15 cellular contexts compared by ENCODE assay signal in the genomic region with DNA sequence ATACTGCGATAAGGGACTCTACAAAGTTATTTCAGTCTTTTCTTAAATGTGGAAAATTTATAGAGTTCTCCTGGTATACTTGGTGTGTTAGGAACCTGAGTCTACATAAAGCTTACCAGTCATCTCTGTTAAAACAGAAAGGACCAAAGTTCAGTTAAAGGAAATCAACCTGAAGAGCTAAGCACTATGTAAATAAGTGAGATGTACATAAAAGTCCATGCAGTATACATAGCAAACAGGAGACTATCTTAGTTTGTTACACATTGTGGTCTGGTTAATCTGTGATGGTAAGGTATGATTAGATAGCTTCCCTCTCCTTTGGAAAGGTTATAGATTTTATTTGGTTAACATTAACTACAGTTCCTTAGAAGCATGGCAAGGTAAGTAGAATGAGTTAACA.
"Had no signal": no experiment of that assay in that cellular context is flagged by ENCODE, and none has a peak within 500 bp of the region (broad histone marks: within the 10 kb centered on the region; RNA-seq: fewer than 3 reads in every experiment).

No MANE protein-coding gene starts in this region.

- H3K27ac ChIP-seq: suprapubic skin had no signal

- H3K4me3 Mint-ChIP-seq: activated naive CD4-positive, alpha-beta T cell treated with anti-CD3 and anti-CD28 coated beads, Interleukin-2, amount 50 U/mL, for 24 hours; effector memory CD8-positive, alpha-beta T cell; natural killer cell treated with Interleukin-12 subunit alpha and Interleukin-12 subunit beta and Interleukin-15 and Interleukin-18, amount 100 ng/mL, for 72 hours; stimulated activated naive CD8-positive, alpha-beta T cell treated with anti-CD3 and anti-CD28 coated beads, Interleukin-15, Interleukin-2, amounts not matched to agents 100 ng/mL and 50 ng/mL, for 24 hours had no signal

- ATAC-seq: effector memory CD8-positive, alpha-beta T cell; left cardiac atrium; natural killer cell treated with Interleukin-12 subunit alpha and Interleukin-12 subunit beta and Interleukin-15 and Interleukin-18, amount 100 ng/mL, for 72 hours had no signal

- DNase-seq: activated CD4-positive, CD25-positive, alpha-beta regulatory T cell treated with anti-CD3 and anti-CD28 coated beads, Interleukin-2, amount 50 U/mL, for 72 hours; activated gamma-delta T cell; cerebellar nuclear complex; effector memory CD8-positive, alpha-beta T cell; left cardiac atrium; posterior cingulate gyrus; retina; stimulated activated CD4-positive, alpha-beta T cell treated with anti-CD3 and anti-CD28 coated beads, Interleukin-2, amount 100 ng/mL, for 24 hours; T-helper 1 cell; trophoblast cell had no signal

- H3K27ac Mint-ChIP-seq: activated naive CD4-positive, alpha-beta T cell treated with anti-CD3 and anti-CD28 coated beads, Interleukin-2, amount 50 U/mL, for 24 hours; effector memory CD8-positive, alpha-beta T cell; natural killer cell treated with Interleukin-12 subunit alpha and Interleukin-12 subunit beta and Interleukin-15 and Interleukin-18, amount 100 ng/mL, for 72 hours; stimulated activated naive CD8-positive, alpha-beta T cell treated with anti-CD3 and anti-CD28 coated beads, Interleukin-15, Interleukin-2, amounts not matched to agents 100 ng/mL and 50 ng/mL, for 24 hours had no signal

- H3K27me3 ChIP-seq: suprapubic skin had no signal

- H3K9me3 ChIP-seq: suprapubic skin had no signal

- H3K9me3 Mint-ChIP-seq: activated naive CD4-positive, alpha-beta T cell treated with anti-CD3 and anti-CD28 coated beads, Interleukin-2, amount 50 U/mL, for 24 hours; effector memory CD8-positive, alpha-beta T cell; natural killer cell treated with Interleukin-12 subunit alpha and Interleukin-12 subunit beta and Interleukin-15 and Interleukin-18, amount 100 ng/mL, for 72 hours; stimulated activated naive CD8-positive, alpha-beta T cell treated with anti-CD3 and anti-CD28 coated beads, Interleukin-15, Interleukin-2, amounts not matched to agents 100 ng/mL and 50 ng/mL, for 24 hours had no signal

- H3K27me3 Mint-ChIP-seq: activated naive CD4-positive, alpha-beta T cell treated with anti-CD3 and anti-CD28 coated beads, Interleukin-2, amount 50 U/mL, for 24 hours; effector memory CD8-positive, alpha-beta T cell; natural killer cell treated with Interleukin-12 subunit alpha and Interleukin-12 subunit beta and Interleukin-15 and Interleukin-18, amount 100 ng/mL, for 72 hours; stimulated activated naive CD8-positive, alpha-beta T cell treated with anti-CD3 and anti-CD28 coated beads, Interleukin-15, Interleukin-2, amounts not matched to agents 100 ng/mL and 50 ng/mL, for 24 hours had no signal

- H3K4me1 ChIP-seq: suprapubic skin had no signal

- H3K4me3 ChIP-seq: lung, suprapubic skin had no signal
